Comparison of ENCODE assay signal across 8 cellular contexts in genomic region chr6:188821-189655, GRCh38.
A peak's percentile ranks its signal among the peaks of the same experiment; 100 is the strongest.
DNase-seq lines count a peak whose midpoint lies in the region; ATAC-seq and TF ChIP-seq lines count a peak whose summit lies in the region.

No MANE protein-coding gene starts in this region.

- H3K4me1 ChIP-seq in smooth muscle cell (ENCODE audit: low read depth), result no peaks in the 10 kb centered on the region

- H2AFZ ChIP-seq in smooth muscle cell (ENCODE audit: low read depth), result no peak overlapping the region

- in situ Hi-C loops in astrocyte of the cerebellum (cut with HindIII; ENCODE audit: low sequenced_read_pairs), result no loop called here

- no peak overlapping the region for H3K9ac ChIP-seq in smooth muscle cell (ENCODE audit: low read depth)

- DNase-seq in NCI-H1417 (lab: John Stamatoyannopoulos, UW) (peak; percentile 47 to 83 (median 67)), NCI-H1417 treated with DMSO at 0.1 percent for 48 hours (lab: John Stamatoyannopoulos, UW) (no peak), NCI-H1105 (lab: John Stamatoyannopoulos, UW) (peak; percentile 69), T-helper 22 cell (ENCODE audit: low read depth) (peak; percentile 36), astrocyte of the cerebellum (ENCODE audit: low read depth) (peak; percentile 66), hypothalamus (lab: John Stamatoyannopoulos, UW) (peak in 48 of 51 donors; percentile 3 to 84 (median 50)), smooth muscle cell (lab: John Stamatoyannopoulos, UW; ENCODE audit: unreplicated experiment) (peak; percentile 39)

- no peaks in the 10 kb centered on the region for H3F3A ChIP-seq in smooth muscle cell (ENCODE audit: low read depth)

- H3K27ac ChIP-seq in smooth muscle cell (ENCODE audit: low read depth), result no peak overlapping the region

- H3K36me3 ChIP-seq in smooth muscle cell (ENCODE audit: low read depth), result no peaks in the 10 kb centered on the region

- 23% methylated on average over 13 of the region's 13 CpGs for WGBS in smooth muscle cell (ENCODE audit: low lambda C conversion rate)

- H3K9me3 ChIP-seq in smooth muscle cell (replicated peaks; ENCODE audit: low read depth), result no peaks in the 10 kb centered on the region

- no peaks in the 10 kb centered on the region for H4K20me1 ChIP-seq in smooth muscle cell (ENCODE audit: low read depth)

- peak; percentile 68 for ATAC-seq in HG02642 (IDR thresholded peaks at IDR 0.05; ENCODE audit: poor library complexity, unreplicated experiment)

- H3K79me2 ChIP-seq in smooth muscle cell (ENCODE audit: low read depth), result no peaks in the 10 kb centered on the region

- no peak overlapping the region for H3K4me3 ChIP-seq in astrocyte of the cerebellum (ENCODE audit: low read depth, low read length)
- H3K4me3 ChIP-seq in smooth muscle cell, result no peak overlapping the region

- TF ChIP-seq CTCF in astrocyte of the cerebellum (IDR thresholded peaks at IDR 0.05; ENCODE audit: low read depth, low read length, missing control alignments) (peak; percentile 93), smooth muscle cell (IDR thresholded peaks at IDR 0.05; ENCODE audit: borderline replicate concordance, insufficient read depth, poor library complexity, severe bottlenecking) (peak; percentile 87)

- no peaks in the 10 kb centered on the region for H3K27me3 ChIP-seq in smooth muscle cell (ENCODE audit: low read depth)

- no peak overlapping the region for H3K4me2 ChIP-seq in smooth muscle cell
